ENCODE assay signal across 16 cellular contexts in genomic region chr2:46303822-46304221, GRCh38. TPM values are rescaled to one million over a fixed set of nuclear protein-coding genes. Genes with fewer than 3 reads are reported as not detected.
DNase-seq lines count a peak whose midpoint lies in the region; ATAC-seq and TF ChIP-seq lines count a peak whose summit lies in the region.
"Had no signal": no experiment of that assay in that cellular context is flagged by ENCODE, and none has a peak within 500 bp of the region (broad histone marks: within the 10 kb centered on the region; RNA-seq: fewer than 3 reads in every experiment).

No MANE protein-coding gene starts in this region.

- H3K9me2 ChIP-seq in hepatocyte (replicated peaks; ENCODE audit: insufficient read depth) = no peaks in the 10 kb centered on the region

- H3K27ac ChIP-seq in DND-41 (ENCODE audit: low read length) (no peak overlapping the region), hepatocyte (peak overlapping the region; percentile 65)
- H3K27ac ChIP-seq: RWPE1, suprapubic skin had no signal

- H3K9me3 ChIP-seq in DND-41 (ENCODE audit: insufficient read depth, low read length, severe bottlenecking) = no peaks in the 10 kb centered on the region
- no peaks in the 10 kb centered on the region for H3K9me3 ChIP-seq in hepatocyte (ENCODE audit: low read depth)
- H3K9me3 ChIP-seq in skeletal muscle satellite cell (replicated peaks; ENCODE audit: low read length) = no peaks in the 10 kb centered on the region
- H3K9me3 ChIP-seq: suprapubic skin had no signal

- no peak for ATAC-seq in DND-41 (ENCODE audit: insufficient read depth, low read depth)
- no peak for ATAC-seq in SK-N-SH treated with all-trans-retinoic acid at 6 μM for 48 hours
- no peak for ATAC-seq in GM21619 (IDR thresholded peaks at IDR 0.05; ENCODE audit: unreplicated experiment)
- ATAC-seq in GM18861 (IDR thresholded peaks at IDR 0.05; ENCODE audit: unreplicated experiment) = no peak

- H3K79me2 ChIP-seq in DND-41 (ENCODE audit: insufficient read depth, low read length) (no peaks in the 10 kb centered on the region), hepatocyte (peaks cover 92% of the 10 kb centered on the region)

- TF ChIP-seq CTCF in DND-41 (IDR thresholded peaks at IDR 0.05; ENCODE audit: borderline replicate concordance, extremely low read depth, low read length, poor library complexity, severe bottlenecking) (no peak), hepatocyte (IDR thresholded peaks at IDR 0.05; ENCODE audit: poor library complexity) (no peak)

- no peak overlapping the region for H3K4me3 ChIP-seq in DND-41 (ENCODE audit: low read depth in 1 of 2, low read length in 2 of 2)
- no peak overlapping the region for H3K4me3 ChIP-seq in hepatocyte
- no peak overlapping the region for H3K4me3 ChIP-seq in skeletal muscle satellite cell (ENCODE audit: low read length)
- H3K4me3 ChIP-seq: suprapubic skin had no signal

- 0 out of 2 replicates have a peak overlapping the region, but pooled peaks have one; percentile 62 for H3K4me2 ChIP-seq in DND-41 (ENCODE audit: insufficient read depth, low read length)
- peak overlapping the region; percentile 93 for H3K4me2 ChIP-seq in hepatocyte
- H3K4me2 ChIP-seq in skeletal muscle satellite cell (ENCODE audit: low read length) = peak overlapping the region; percentile 24

- H3K36me3 ChIP-seq in DND-41 (ENCODE audit: insufficient read depth, low read length) (no peaks in the 10 kb centered on the region), hepatocyte (replicated peaks; ENCODE audit: insufficient read depth, low read depth) (no peaks in the 10 kb centered on the region), skeletal muscle satellite cell (ENCODE audit: insufficient read depth, low read length) (peaks cover 9% of the 10 kb centered on the region)
- H3K36me3 ChIP-seq: suprapubic skin had no signal

- H3K27me3 ChIP-seq in DND-41 (ENCODE audit: insufficient read depth, low read length, poor library complexity) = no peaks in the 10 kb centered on the region
- no peaks in the 10 kb centered on the region for H3K27me3 ChIP-seq in hepatocyte
- no peaks in the 10 kb centered on the region for H3K27me3 ChIP-seq in skeletal muscle satellite cell (ENCODE audit: control insufficient read depth, insufficient read depth, low read length)
- H3K27me3 ChIP-seq: suprapubic skin had no signal

- 73% methylated on average over 5 of the region's 5 CpGs for WGBS in hepatocyte (ENCODE audit: low lambda C conversion rate, missing lambda C conversion rate)

- no peaks in the 10 kb centered on the region for H4K20me1 ChIP-seq in DND-41 (ENCODE audit: insufficient read depth, low read length)
- H4K20me1 ChIP-seq in hepatocyte (ENCODE audit: insufficient read depth, poor library complexity, severe bottlenecking) = peaks cover 30% of the 10 kb centered on the region

- DNase-seq in DND-41 (no peak), hepatocyte (ENCODE audit: low spot score) (no peak), NCI-H1092 treated with DMSO at 0.1 percent for 48 hours (lab: John Stamatoyannopoulos, UW) (no peak)
- DNase-seq: activated CD8-positive, alpha-beta memory T cell treated with anti-CD3 and anti-CD28 coated beads, Interleukin-2, amount 50 U/mL, for 4 hours; activated effector memory CD4-positive, alpha-beta T cell treated with Interleukin-2 at 50 U/mL for 16 hours; EL; foreskin fibroblast; NCI-H2081; NK-92 treated with Interleukin-12 subunit alpha and Interleukin-12 subunit beta, amount 100 ng/mL, for 24 hours; T-cell had no signal

- H3K4me1 ChIP-seq in DND-41 (ENCODE audit: insufficient read depth, low read length) = peaks cover 29% of the 10 kb centered on the region
- peaks cover 54% of the 10 kb centered on the region for H3K4me1 ChIP-seq in hepatocyte (ENCODE audit: insufficient read depth)
- peaks cover 39% of the 10 kb centered on the region for H3K4me1 ChIP-seq in skeletal muscle satellite cell (ENCODE audit: control insufficient read depth, insufficient read depth, low read length)

- H2AFZ ChIP-seq in DND-41 (ENCODE audit: low read depth, low read length) (no peak overlapping the region), hepatocyte (no peak overlapping the region)

- H3K9ac ChIP-seq in DND-41 (ENCODE audit: low read depth, low read length) (no peak overlapping the region), skeletal muscle satellite cell (ENCODE audit: low read depth, low read length) (no peak overlapping the region)

TF ChIP-seq in SK-N-SH treated with all-trans-retinoic acid at 6 μM for 48 hours, 23 proteins besides CTCF, POLR2A, EP300 and RAD21:
- TF ChIP-seq ARNTL (CRISPR knock-in tag; IDR thresholded peaks at IDR 0.05; ENCODE audit: borderline replicate concordance, low read depth) (no peak), ISL1 (CRISPR knock-in tag; IDR thresholded peaks at IDR 0.05) (0 out of 2 replicates have a peak, but pooled peaks have one; percentile 23), GLIS3 (CRISPR knock-in tag; IDR thresholded peaks at IDR 0.05) (no peak), ZNF8 (CRISPR knock-in tag; IDR thresholded peaks at IDR 0.05) (no peak), TOX (CRISPR knock-in tag; IDR thresholded peaks at IDR 0.05; ENCODE audit: borderline replicate concordance) (no peak)
- TF ChIP-seq, protein P1, sequence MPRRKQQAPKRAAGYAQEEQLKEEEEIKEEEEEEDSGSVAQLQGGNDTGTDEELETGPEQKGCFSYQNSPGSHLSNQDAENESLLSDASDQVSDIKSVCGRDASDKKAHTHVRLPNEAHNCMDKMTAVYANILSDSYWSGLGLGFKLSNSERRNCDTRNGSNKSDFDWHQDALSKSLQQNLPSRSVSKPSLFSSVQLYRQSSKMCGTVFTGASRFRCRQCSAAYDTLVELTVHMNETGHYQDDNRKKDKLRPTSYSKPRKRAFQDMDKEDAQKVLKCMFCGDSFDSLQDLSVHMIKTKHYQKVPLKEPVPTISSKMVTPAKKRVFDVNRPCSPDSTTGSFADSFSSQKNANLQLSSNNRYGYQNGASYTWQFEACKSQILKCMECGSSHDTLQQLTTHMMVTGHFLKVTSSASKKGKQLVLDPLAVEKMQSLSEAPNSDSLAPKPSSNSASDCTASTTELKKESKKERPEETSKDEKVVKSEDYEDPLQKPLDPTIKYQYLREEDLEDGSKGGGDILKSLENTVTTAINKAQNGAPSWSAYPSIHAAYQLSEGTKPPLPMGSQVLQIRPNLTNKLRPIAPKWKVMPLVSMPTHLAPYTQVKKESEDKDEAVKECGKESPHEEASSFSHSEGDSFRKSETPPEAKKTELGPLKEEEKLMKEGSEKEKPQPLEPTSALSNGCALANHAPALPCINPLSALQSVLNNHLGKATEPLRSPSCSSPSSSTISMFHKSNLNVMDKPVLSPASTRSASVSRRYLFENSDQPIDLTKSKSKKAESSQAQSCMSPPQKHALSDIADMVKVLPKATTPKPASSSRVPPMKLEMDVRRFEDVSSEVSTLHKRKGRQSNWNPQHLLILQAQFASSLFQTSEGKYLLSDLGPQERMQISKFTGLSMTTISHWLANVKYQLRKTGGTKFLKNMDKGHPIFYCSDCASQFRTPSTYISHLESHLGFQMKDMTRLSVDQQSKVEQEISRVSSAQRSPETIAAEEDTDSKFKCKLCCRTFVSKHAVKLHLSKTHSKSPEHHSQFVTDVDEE (CRISPR knock-in tag; IDR thresholded peaks at IDR 0.05) = no peak

RNA-seq across cellular contexts. Expression of gene EPAS1, which starts 6.6 kb away (rescaled TPM):
- total RNA-seq in hepatocyte = 98.3 and 112 TPM in 2 replicates
- 111 and 115 TPM in 2 replicates for polyA plus RNA-seq in hepatocyte
- total RNA-seq in skeletal muscle satellite cell (2012; rRNA removed) = 46.3 and 63.6 TPM in 2 replicates

Comparison
In these comparisons a context has a peak if more than half of its experiments do, and no peak if none do; other contexts are left out.
1. H3K4me2 ChIP-seq: peak in every context shown above with its lines; median percentile 93 in hepatocyte; 62 in DND-41; 24 in skeletal muscle satellite cell.